Comparison of ENCODE assay signal across 24 cellular contexts in the genomic region with DNA sequence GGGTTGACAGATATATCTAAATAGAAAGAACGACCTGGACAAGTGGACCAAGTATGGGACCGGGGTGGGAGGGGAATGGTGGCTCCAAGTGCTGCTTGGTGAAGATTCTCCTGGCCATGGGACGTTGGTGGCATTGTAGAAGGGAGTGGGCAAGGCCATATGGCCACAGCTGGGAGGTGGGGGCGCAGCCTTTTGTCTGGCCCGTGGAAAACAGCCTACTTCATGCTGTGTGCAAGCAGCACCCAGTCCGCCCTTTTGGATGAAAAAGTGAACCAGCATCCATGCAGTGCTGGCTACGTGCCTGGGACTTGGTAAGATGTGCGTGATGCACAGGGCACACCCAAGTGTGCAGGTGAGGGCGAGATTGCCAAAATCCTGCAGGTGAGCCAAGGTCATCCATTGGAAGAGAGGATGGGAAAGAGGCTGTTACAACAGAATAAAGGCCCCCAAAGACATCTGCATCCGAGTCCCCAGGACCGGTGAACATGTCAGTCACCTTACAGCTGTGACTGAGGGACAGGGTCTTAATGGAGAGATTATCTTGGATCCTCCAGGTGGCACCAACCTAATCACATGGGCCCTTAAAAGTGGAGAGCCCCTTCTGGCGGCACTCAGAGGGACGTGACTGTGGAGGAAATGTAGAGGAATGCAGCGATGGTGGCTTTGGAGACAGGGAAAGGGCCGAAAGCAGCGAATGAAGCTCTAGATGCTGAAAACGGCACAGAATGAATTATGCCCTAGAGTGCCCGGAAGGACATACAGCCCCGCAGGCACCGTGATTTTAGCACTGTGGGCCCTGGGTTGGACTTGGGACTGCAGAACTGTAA. TPM values are rescaled to one million over a fixed set of nuclear protein-coding genes. Genes with fewer than 3 reads are reported as not detected.
"Had no signal": no experiment of that assay in that cellular context is flagged by ENCODE, and none has a peak within 500 bp of the region (broad histone marks: within the 10 kb centered on the region; RNA-seq: fewer than 3 reads in every experiment).

No MANE protein-coding gene starts in this region.

- H3K4me2 ChIP-seq: hepatocyte had no signal

- H3K9me3 ChIP-seq: psoas muscle, thoracic aorta, transverse colon had no signal

- H3K4me1 ChIP-seq: parathyroid adenoma, psoas muscle, transverse colon had no signal

- H3K36me3 Mint-ChIP-seq: stimulated activated naive B cell treated with anti-CD40 and anti-IgM and Interleukin-4, amounts not matched to agents 10 μg/mL and 1 μg/mL and 100 μg/mL, for 72 hours had no signal

- DNase-seq: effector CD4-positive, alpha-beta T cell; endodermal cell; erythroblast; foreskin melanocyte; left colon; left ventricle myocardium superior; psoas muscle; retina; stimulated activated CD4-positive, alpha-beta T cell treated with anti-CD3 and anti-CD28 coated beads, Interleukin-2, amount 100 ng/mL, for 24 hours; stimulated activated CD4-positive, alpha-beta T cell treated with anti-CD3 and anti-CD28 coated beads, Interleukin-4, amount 100 ng/mL, for 4 hours; stimulated activated naive B cell treated with anti-CD40 and anti-IgM and Interleukin-4, amounts not matched to agents 10 μg/mL and 1 μg/mL and 100 μg/mL, for 72 hours; stimulated activated naive CD8-positive, alpha-beta T cell treated with anti-CD3 and anti-CD28 coated beads, Interleukin-15, amount 100 ng/mL, for 72 hours; substantia nigra; transverse colon had no signal

- H3K4me3 Mint-ChIP-seq: endodermal cell; nephron; stimulated activated naive B cell treated with anti-CD40 and anti-IgM and Interleukin-4, amounts not matched to agents 10 μg/mL and 1 μg/mL and 100 μg/mL, for 72 hours; stimulated activated naive CD8-positive, alpha-beta T cell treated with anti-CD3 and anti-CD28 coated beads, Interleukin-15, amount 100 ng/mL, for 72 hours had no signal

- H3K9me3 Mint-ChIP-seq: endodermal cell; nephron; stimulated activated naive B cell treated with anti-CD40 and anti-IgM and Interleukin-4, amounts not matched to agents 10 μg/mL and 1 μg/mL and 100 μg/mL, for 72 hours; stimulated activated naive CD8-positive, alpha-beta T cell treated with anti-CD3 and anti-CD28 coated beads, Interleukin-15, amount 100 ng/mL, for 72 hours had no signal

- H3K27me3 ChIP-seq: hepatocyte had no signal

- H3K4me1 Mint-ChIP-seq: nephron; stimulated activated naive CD8-positive, alpha-beta T cell treated with anti-CD3 and anti-CD28 coated beads, Interleukin-15, amount 100 ng/mL, for 72 hours had no signal

- H3K9ac ChIP-seq: parathyroid adenoma had no signal

- H3K27me3 Mint-ChIP-seq: stimulated activated naive CD8-positive, alpha-beta T cell treated with anti-CD3 and anti-CD28 coated beads, Interleukin-15, amount 100 ng/mL, for 72 hours had no signal

- H3K27ac Mint-ChIP-seq: endodermal cell; nephron; stimulated activated naive B cell treated with anti-CD40 and anti-IgM and Interleukin-4, amounts not matched to agents 10 μg/mL and 1 μg/mL and 100 μg/mL, for 72 hours had no signal

- H3K36me3 ChIP-seq: thoracic aorta, transverse colon had no signal

- H3K27ac ChIP-seq: coronary artery, hepatocyte, parathyroid adenoma, psoas muscle, thoracic aorta, transverse colon had no signal

- H3K79me2 ChIP-seq: hepatocyte, parathyroid adenoma had no signal

- H3K4me3 ChIP-seq: coronary artery, hepatocyte, psoas muscle, thoracic aorta, transverse colon had no signal

- ATAC-seq: left colon; left ventricle myocardium superior; psoas muscle; sciatic nerve; stimulated activated naive CD8-positive, alpha-beta T cell treated with anti-CD3 and anti-CD28 coated beads, Interleukin-15, amount 100 ng/mL, for 72 hours had no signal

RNA-seq across cellular contexts. Expression of gene TEX29, which starts 40.8 kb away (rescaled TPM):
- total RNA-seq: endothelial cell of umbilical vein, kidney epithelial cell, skeletal muscle tissue, thoracic aorta, transverse colon, ureter had no signal
